Comparison of ENCODE assay signal across 21 cellular contexts in the genomic region with DNA sequence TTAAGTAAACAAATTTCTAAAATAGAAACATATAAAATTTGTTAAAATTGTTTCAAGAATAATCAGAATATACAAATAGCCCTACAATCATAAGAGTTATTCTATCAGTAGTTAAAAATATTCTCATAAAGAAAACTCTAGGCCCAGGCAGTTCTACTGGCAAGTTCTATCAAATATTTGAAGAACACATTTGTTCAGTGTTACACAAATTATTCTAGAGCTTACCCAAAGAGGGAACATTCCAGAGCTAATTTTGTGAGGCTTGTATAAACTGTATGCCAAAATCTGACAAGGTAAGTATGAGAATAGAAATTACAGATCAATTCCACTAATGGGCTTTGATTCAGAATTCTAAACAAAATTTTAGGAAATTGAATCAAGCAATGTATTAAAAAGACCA.
A peak's percentile ranks its signal among the peaks of the same experiment; 100 is the strongest.
DNase-seq lines count a peak whose midpoint lies in the region; ATAC-seq, FAIRE-seq and TF ChIP-seq lines count a peak whose summit lies in the region.
"Had no signal": no experiment of that assay in that cellular context is flagged by ENCODE, and none has a peak within 500 bp of the region (broad histone marks: within the 10 kb centered on the region; RNA-seq: fewer than 3 reads in every experiment).

No MANE protein-coding gene starts in this region.

- H3K36me3 ChIP-seq in Loucy (ENCODE audit: insufficient read depth, low read length) (no peaks in the 10 kb centered on the region), adipocyte (ENCODE audit: control insufficient read depth, insufficient read depth, low read length, severe bottlenecking) (no peaks in the 10 kb centered on the region)
- H3K36me3 ChIP-seq: BE2C, HAP-1 had no signal

- H3K27me3 ChIP-seq in Loucy (ENCODE audit: insufficient read depth, low read length, poor library complexity, severe bottlenecking) (no peaks in the 10 kb centered on the region), adipocyte (replicated peaks; ENCODE audit: control insufficient read depth, insufficient read depth, low read length) (no peaks in the 10 kb centered on the region)
- H3K27me3 ChIP-seq: BE2C had no signal

- no peaks in the 10 kb centered on the region for H4K20me1 ChIP-seq in Loucy (ENCODE audit: insufficient read depth, low read length, poor library complexity, severe bottlenecking)

- no peak overlapping the region for H3K9ac ChIP-seq in Loucy (ENCODE audit: low read depth, low read length, poor library complexity, severe bottlenecking)
- H3K9ac ChIP-seq in adipocyte (ENCODE audit: low read length), result no peak overlapping the region
- H3K9ac ChIP-seq: GM23248 had no signal

- H3K9me3 ChIP-seq in Loucy (ENCODE audit: insufficient read depth, low read depth, low read length) (no peaks in the 10 kb centered on the region), adipocyte (ENCODE audit: control insufficient read depth, low read length) (no peaks in the 10 kb centered on the region)
- H3K9me3 ChIP-seq: BE2C, HAP-1 had no signal

- H3K4me3 ChIP-seq in Loucy (ENCODE audit: low read length, poor library complexity, severe bottlenecking) (no peak overlapping the region), adipocyte (ENCODE audit: low read length) (no peak overlapping the region)
- H3K4me3 ChIP-seq: GM23248, HAP-1 had no signal

- ATAC-seq in left lobe of liver, result peak; percentile 89

- peak; percentile 34 for FAIRE-seq in G401.6 (lab: Jason Lieb, UNC)
- FAIRE-seq: GM12891, HTR-8/SVneo had no signal

- DNase-seq in adipocyte (ENCODE audit: low read depth), result peak; percentile 10
- no peak for DNase-seq in left lobe of liver (ENCODE audit: low spot score)
- DNase-seq in epidermal melanocyte (ENCODE audit: insufficient read length, low spot score), result no peak
- no peak for DNase-seq in NCI-H2227 treated with DMSO at 0.1 percent for 48 hours (lab: John Stamatoyannopoulos, UW)
- no peak for DNase-seq in iPS-NIHi11 (ENCODE audit: low spot score)
- DNase-seq: ACHN; BE2C; C1 segment of cervical spinal cord; CD4-positive, CD25-positive, alpha-beta regulatory T cell; CD8-positive, alpha-beta memory T cell; COR-L47; DMS 273 treated with DMSO at 0.1 percent for 48 hours; DMS53; DND-41; EL; GM23248 had no signal

- H3K4me1 ChIP-seq in Loucy (ENCODE audit: insufficient read depth, low read length, poor library complexity, severe bottlenecking) (peaks cover 15% of the 10 kb centered on the region), adipocyte (ENCODE audit: control insufficient read depth, insufficient read depth, low read length) (no peaks in the 10 kb centered on the region)
- H3K4me1 ChIP-seq: BE2C, HAP-1 had no signal

- no peaks in the 10 kb centered on the region for H3K9me2 ChIP-seq in Loucy (replicated peaks; ENCODE audit: low read depth, low read length)

- no peaks in the 10 kb centered on the region for H3K79me2 ChIP-seq in Loucy (ENCODE audit: insufficient read depth, low read length)

- peak overlapping the region; percentile 11; the same call in 1 of the 2 replicates for H2AFZ ChIP-seq in Loucy (ENCODE audit: low read length)

- H3K4me2 ChIP-seq in Loucy (ENCODE audit: low read depth, low read length, poor library complexity, severe bottlenecking), result peak overlapping the region; percentile 49

- no peak for TF ChIP-seq CTCF in Loucy (conservative IDR thresholded peaks at IDR 0.05; ENCODE audit: low read length)

- H3F3A ChIP-seq in Loucy (ENCODE audit: low read depth), result no peaks in the 10 kb centered on the region
